ENCODE assay signal across 2 cellular contexts in the genomic region with DNA sequence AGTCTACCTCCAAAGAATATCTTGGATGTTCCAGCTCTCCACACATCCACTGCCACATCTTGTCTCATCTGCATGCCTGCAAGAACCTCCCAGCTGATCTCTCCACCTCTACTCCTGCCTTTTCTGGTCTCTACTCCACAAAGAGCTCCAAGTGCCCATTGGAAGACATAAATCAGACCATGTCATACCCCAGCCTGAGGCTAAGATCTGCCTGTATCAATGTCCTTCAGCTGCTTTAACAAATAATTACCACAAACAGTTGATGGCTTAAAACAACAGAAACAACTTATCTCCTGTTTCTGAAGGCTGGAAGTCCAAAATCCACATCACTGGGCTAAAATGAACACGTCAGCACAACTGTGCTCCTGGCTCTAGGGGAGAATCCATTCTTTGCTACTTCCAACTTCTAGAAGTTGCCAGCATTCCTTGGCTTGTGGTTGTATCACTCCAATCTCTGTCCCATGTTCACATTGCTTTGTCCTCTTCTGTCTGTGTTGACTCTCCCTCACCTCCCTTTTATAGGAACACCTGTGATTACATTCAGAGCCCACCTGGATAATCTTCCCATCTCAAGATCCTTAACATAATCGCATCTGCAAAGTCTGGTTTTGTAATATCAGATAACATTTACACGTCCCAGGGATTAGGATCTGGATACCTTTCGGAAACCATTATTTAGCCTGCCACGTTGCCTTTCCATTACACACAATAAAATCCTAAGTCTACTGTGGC.
A peak's percentile ranks its signal among the peaks of the same experiment; 100 is the strongest.
TF ChIP-seq lines count a peak whose summit lies in the region.

No MANE protein-coding gene starts in this region.

TF ChIP-seq in K562, 482 proteins besides CTCF, POLR2A, EP300 and RAD21:
- TF ChIP-seq NFIX (CRISPR knock-in tag; IDR thresholded peaks at IDR 0.05; ENCODE audit: low read depth): no peak
- TF ChIP-seq, protein P1, sequence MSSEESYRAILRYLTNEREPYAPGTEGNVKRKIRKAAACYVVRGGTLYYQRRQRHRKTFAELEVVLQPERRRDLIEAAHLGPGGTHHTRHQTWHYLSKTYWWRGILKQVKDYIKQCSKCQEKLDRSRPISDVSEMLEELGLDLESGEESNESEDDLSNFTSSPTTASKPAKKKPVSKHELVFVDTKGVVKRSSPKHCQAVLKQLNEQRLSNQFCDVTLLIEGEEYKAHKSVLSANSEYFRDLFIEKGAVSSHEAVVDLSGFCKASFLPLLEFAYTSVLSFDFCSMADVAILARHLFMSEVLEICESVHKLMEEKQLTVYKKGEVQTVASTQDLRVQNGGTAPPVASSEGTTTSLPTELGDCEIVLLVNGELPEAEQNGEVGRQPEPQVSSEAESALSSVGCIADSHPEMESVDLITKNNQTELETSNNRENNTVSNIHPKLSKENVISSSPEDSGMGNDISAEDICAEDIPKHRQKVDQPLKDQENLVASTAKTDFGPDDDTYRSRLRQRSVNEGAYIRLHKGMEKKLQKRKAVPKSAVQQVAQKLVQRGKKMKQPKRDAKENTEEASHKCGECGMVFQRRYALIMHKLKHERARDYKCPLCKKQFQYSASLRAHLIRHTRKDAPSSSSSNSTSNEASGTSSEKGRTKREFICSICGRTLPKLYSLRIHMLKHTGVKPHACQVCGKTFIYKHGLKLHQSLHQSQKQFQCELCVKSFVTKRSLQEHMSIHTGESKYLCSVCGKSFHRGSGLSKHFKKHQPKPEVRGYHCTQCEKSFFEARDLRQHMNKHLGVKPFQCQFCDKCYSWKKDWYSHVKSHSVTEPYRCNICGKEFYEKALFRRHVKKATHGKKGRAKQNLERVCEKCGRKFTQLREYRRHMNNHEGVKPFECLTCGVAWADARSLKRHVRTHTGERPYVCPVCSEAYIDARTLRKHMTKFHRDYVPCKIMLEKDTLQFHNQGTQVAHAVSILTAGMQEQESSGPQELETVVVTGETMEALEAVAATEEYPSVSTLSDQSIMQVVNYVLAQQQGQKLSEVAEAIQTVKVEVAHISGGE (CRISPR knock-in tag; IDR thresholded peaks at IDR 0.05): no peak
- no peak for TF ChIP-seq ZNF586 (CRISPR knock-in tag; conservative IDR thresholded peaks at IDR 0.05)
- no peak for TF ChIP-seq ZNF175 (CRISPR knock-in tag; IDR thresholded peaks at IDR 0.05; ENCODE audit: low read depth)
- TF ChIP-seq TBL1XR1 (IDR thresholded peaks at IDR 0.05; ENCODE audit: low read length in 2 of 2): no peak
- 0 out of 2 replicates have a peak, but pooled peaks have one; percentile 4 for TF ChIP-seq C11orf30 (IDR thresholded peaks at IDR 0.05; ENCODE audit: low read depth)
- no peak for TF ChIP-seq CBX8 (IDR thresholded peaks at IDR 0.05; ENCODE audit: borderline replicate concordance, extremely low read depth, low read depth, low read length, poor library complexity, severe bottlenecking)
- TF ChIP-seq ZNF316 (IDR thresholded peaks at IDR 0.05): peak; percentile 57
- no peak for TF ChIP-seq SNIP1 (IDR thresholded peaks at IDR 0.05; ENCODE audit: low read depth)
- TF ChIP-seq STAT5B (CRISPR knock-in tag; IDR thresholded peaks at IDR 0.05): no peak

TF ChIP-seq in GM12891, 5 proteins besides CTCF, POLR2A, EP300 and RAD21:
- TF ChIP-seq TAF1 (IDR thresholded peaks at IDR 0.05; ENCODE audit: low read depth, low read length) (no peak), PAX5 (IDR thresholded peaks at IDR 0.05; ENCODE audit: insufficient read depth, low read length, severe bottlenecking) (no peak), SPI1 (IDR thresholded peaks at IDR 0.05; ENCODE audit: low read depth, low read length) (no peak), POLR2AphosphoS5 (IDR thresholded peaks at IDR 0.05; ENCODE audit: low read depth, low read length) (no peak), POU2F2 (IDR thresholded peaks at IDR 0.05; ENCODE audit: low read depth, low read length) (no peak)
